9 cellular contexts compared by ENCODE assay signal in genomic region chr16:2534335-2534734, GRCh38. TPM values are rescaled to one million over a fixed set of nuclear protein-coding genes. Genes with fewer than 3 reads are reported as not detected.
A peak's percentile ranks its signal among the peaks of the same experiment; 100 is the strongest.
DNase-seq lines count a peak whose midpoint lies in the region; ATAC-seq and TF ChIP-seq lines count a peak whose summit lies in the region.
"Not testable (repeated sequence)": the region's sequence is repeated elsewhere in the genome, so short reads cannot be mapped to it uniquely, and the experiment has no call there.
"Had no signal": no experiment of that assay in that cellular context is flagged by ENCODE, and none has a peak within 500 bp of the region (broad histone marks: within the 10 kb centered on the region; RNA-seq: fewer than 3 reads in every experiment).

No MANE protein-coding gene starts in this region.

- H3K9me3 ChIP-seq in CD8-positive, alpha-beta T cell (ENCODE audit: low read length); endodermal cell (ENCODE audit: control insufficient read depth, low read length); naive thymus-derived CD4-positive, alpha-beta T cell (ENCODE audit: control insufficient read depth in 2 of 3, low read length in 3 of 3): not testable (repeated sequence)

- WGBS in endodermal cell (ENCODE audit: insufficient coverage in 1 of 2, insufficient read length in 1 of 2), 2 experiments, result 90 to 93% methylated on average over 4 to 5 of the region's 5 CpGs

- peak overlapping the region; percentile 74 for H3K27ac Mint-ChIP-seq in CD8-positive, alpha-beta T cell
- H3K27ac Mint-ChIP-seq in T-helper 1 cell treated with Interleukin-12 subunit alpha and Interleukin-12 subunit beta and Interleukin-4 antibody, amounts not matched to agents 30 μg/mL and 1 μg/mL, for 36 hours, result peak overlapping the region; percentile 73
- peak overlapping the region; percentile 72 for H3K27ac Mint-ChIP-seq in activated CD8-positive, alpha-beta memory T cell treated with anti-CD3 and anti-CD28 coated beads, Interleukin-2, amount 10 ng/mL, durations not matched to agents 7 days and 5 days
- not testable (repeated sequence) for H3K27ac Mint-ChIP-seq in activated naive CD8-positive, alpha-beta T cell; endodermal cell
- peak overlapping the region in 8 of 9 donors; percentile 22 to 99 (median 90) for H3K27ac Mint-ChIP-seq in naive thymus-derived CD4-positive, alpha-beta T cell
- H3K27ac Mint-ChIP-seq in stimulated activated effector memory CD8-positive, alpha-beta T cell treated with anti-CD3 and anti-CD28 coated beads, Interleukin-12 subunit alpha, Interleukin-12 subunit beta, amount 100 ng/mL, for 72 hours, result peak overlapping the region; percentile 48

- H3K27me3 ChIP-seq in CD8-positive, alpha-beta T cell (ENCODE audit: insufficient read depth, low read length); endodermal cell (ENCODE audit: control insufficient read depth, insufficient read depth, low read length, poor library complexity, severe bottlenecking); naive thymus-derived CD4-positive, alpha-beta T cell (ENCODE audit: control insufficient read depth in 2 of 2, insufficient read depth in 2 of 2, low read length in 2 of 2): not testable (repeated sequence)

- H3K4me1 Mint-ChIP-seq in CD8-positive, alpha-beta T cell (ENCODE audit: low read depth), result peaks cover 28% of the 10 kb centered on the region
- peaks cover 22% of the 10 kb centered on the region for H3K4me1 Mint-ChIP-seq in T-helper 1 cell treated with Interleukin-12 subunit alpha and Interleukin-12 subunit beta and Interleukin-4 antibody, amounts not matched to agents 30 μg/mL and 1 μg/mL, for 36 hours (ENCODE audit: low read depth)
- peaks cover 32% of the 10 kb centered on the region for H3K4me1 Mint-ChIP-seq in activated CD8-positive, alpha-beta memory T cell treated with anti-CD3 and anti-CD28 coated beads, Interleukin-2, amount 10 ng/mL, durations not matched to agents 7 days and 5 days
- peaks cover 23% of the 10 kb centered on the region for H3K4me1 Mint-ChIP-seq in activated naive CD8-positive, alpha-beta T cell (ENCODE audit: low read depth)
- not testable (repeated sequence) for H3K4me1 Mint-ChIP-seq in endodermal cell
- H3K4me1 Mint-ChIP-seq in naive thymus-derived CD4-positive, alpha-beta T cell, result peaks cover 9 to 45% (median 31%) of the 10 kb centered on the region in 7 donors
- peaks cover 35% of the 10 kb centered on the region for H3K4me1 Mint-ChIP-seq in stimulated activated effector memory CD8-positive, alpha-beta T cell treated with anti-CD3 and anti-CD28 coated beads, Interleukin-12 subunit alpha, Interleukin-12 subunit beta, amount 100 ng/mL, for 72 hours

- H3K36me3 ChIP-seq in CD8-positive, alpha-beta T cell (ENCODE audit: insufficient read depth, low read length); endodermal cell (ENCODE audit: control insufficient read depth, insufficient read depth, low read length); naive thymus-derived CD4-positive, alpha-beta T cell (ENCODE audit: control insufficient read depth in 2 of 3, insufficient read depth in 3 of 3, low read length in 3 of 3): not testable (repeated sequence)

- not testable (repeated sequence) for H3K27ac ChIP-seq in CD8-positive, alpha-beta T cell (ENCODE audit: low read depth, low read length); endodermal cell (ENCODE audit: low read depth, low read length); naive thymus-derived CD4-positive, alpha-beta T cell (ENCODE audit: low read depth, low read length)

- not testable (repeated sequence) for H3K4me3 ChIP-seq in CD8-positive, alpha-beta T cell (ENCODE audit: low read depth, low read length); endodermal cell (ENCODE audit: low read length); naive thymus-derived CD4-positive, alpha-beta T cell (ENCODE audit: low read length)

- not testable (repeated sequence) for H3K4me3 Mint-ChIP-seq in CD8-positive, alpha-beta T cell; T-helper 1 cell treated with Interleukin-12 subunit alpha and Interleukin-12 subunit beta and Interleukin-4 antibody, amounts not matched to agents 30 μg/mL and 1 μg/mL, for 36 hours; activated CD8-positive, alpha-beta memory T cell treated with anti-CD3 and anti-CD28 coated beads, Interleukin-2, amount 10 ng/mL, durations not matched to agents 7 days and 5 days; endodermal cell
- peak overlapping the region; percentile 68 for H3K4me3 Mint-ChIP-seq in activated naive CD8-positive, alpha-beta T cell
- H3K4me3 Mint-ChIP-seq in naive thymus-derived CD4-positive, alpha-beta T cell, result peak overlapping the region in 9 of 10 donors; percentile 66 to 99 (median 78)
- H3K4me3 Mint-ChIP-seq in stimulated activated effector memory CD8-positive, alpha-beta T cell treated with anti-CD3 and anti-CD28 coated beads, Interleukin-12 subunit alpha, Interleukin-12 subunit beta, amount 100 ng/mL, for 72 hours, result peak overlapping the region; percentile 96

- intact Hi-C loops in CD8-positive, alpha-beta T cell (cut with DNase I, micrococcal nuclease), result loop anchor here (5.0 to 10.0 kb wide), 6 partner anchors 70 to 1950 kb away; partner anchors contain the start of genes CORO7 (in 1 of the 2), CREBBP (in 1 of the 2) and ELOB (in 1 of the 2)
- intact Hi-C loops in naive thymus-derived CD4-positive, alpha-beta T cell (cut with micrococcal nuclease), result loop anchor here (5.0 to 10.0 kb wide), 4 partner anchors 312 to 750 kb away; partner anchors contain the start of genes E4F1 (in 1 of the 2), HCFC1R1 (in 1 of the 2), THOC6 (in 1 of the 2) and TNFRSF12A (in 1 of the 2)

- H3K4me1 ChIP-seq in CD8-positive, alpha-beta T cell (ENCODE audit: insufficient read depth, low read length), result peaks cover 24% of the 10 kb centered on the region
- H3K4me1 ChIP-seq in endodermal cell (ENCODE audit: control insufficient read depth, insufficient read depth, low read length), result not testable (repeated sequence)
- peaks cover 5 to 17% of the 10 kb centered on the region in 2 donors for H3K4me1 ChIP-seq in naive thymus-derived CD4-positive, alpha-beta T cell (ENCODE audit: control insufficient read depth in 2 of 2, insufficient read depth in 2 of 2, low read length in 2 of 2)

- not testable (repeated sequence) for H3K27me3 Mint-ChIP-seq in CD8-positive, alpha-beta T cell (ENCODE audit: low read depth); T-helper 1 cell treated with Interleukin-12 subunit alpha and Interleukin-12 subunit beta and Interleukin-4 antibody, amounts not matched to agents 30 μg/mL and 1 μg/mL, for 36 hours (ENCODE audit: low read depth); activated CD8-positive, alpha-beta memory T cell treated with anti-CD3 and anti-CD28 coated beads, Interleukin-2, amount 10 ng/mL, durations not matched to agents 7 days and 5 days; activated naive CD8-positive, alpha-beta T cell; naive thymus-derived CD4-positive, alpha-beta T cell
- peaks cover 11% of the 10 kb centered on the region for H3K27me3 Mint-ChIP-seq in endodermal cell (ENCODE audit: insufficient read depth)

- not testable (repeated sequence) for DNase-seq in CD8-positive, alpha-beta T cell; activated CD8-positive, alpha-beta memory T cell treated with anti-CD3 and anti-CD28 coated beads, Interleukin-2, amount 10 ng/mL, durations not matched to agents 7 days and 5 days; naive thymus-derived CD4-positive, alpha-beta T cell; stimulated activated effector memory CD8-positive, alpha-beta T cell treated with anti-CD3 and anti-CD28 coated beads, Interleukin-12 subunit alpha, Interleukin-12 subunit beta, amount 100 ng/mL, for 72 hours (ENCODE audit: low spot score in 2 of 2)
- DNase-seq in endodermal cell, result peak; percentile 40

- CTCF ChIA-PET in CD8-positive, alpha-beta T cell (lab: Charles Lee); naive thymus-derived CD4-positive, alpha-beta T cell (lab: Charles Lee): not testable (repeated sequence)
- CTCF ChIA-PET in activated CD8-positive, alpha-beta memory T cell treated with anti-CD3 and anti-CD28 coated beads, Interleukin-2, amount 10 ng/mL, durations not matched to agents 7 days and 5 days (lab: Charles Lee), result interaction anchor here (0.5 to 0.7 kb wide), 2 partner anchors 46 to 305 kb away, joined by 3 read pairs; no protein-coding TSS in a partner anchor

- not testable (repeated sequence) for H3K9me3 Mint-ChIP-seq in CD8-positive, alpha-beta T cell; T-helper 1 cell treated with Interleukin-12 subunit alpha and Interleukin-12 subunit beta and Interleukin-4 antibody, amounts not matched to agents 30 μg/mL and 1 μg/mL, for 36 hours; activated CD8-positive, alpha-beta memory T cell treated with anti-CD3 and anti-CD28 coated beads, Interleukin-2, amount 10 ng/mL, durations not matched to agents 7 days and 5 days (ENCODE audit: low read depth); activated naive CD8-positive, alpha-beta T cell (ENCODE audit: low read depth); endodermal cell; naive thymus-derived CD4-positive, alpha-beta T cell; stimulated activated effector memory CD8-positive, alpha-beta T cell treated with anti-CD3 and anti-CD28 coated beads, Interleukin-12 subunit alpha, Interleukin-12 subunit beta, amount 100 ng/mL, for 72 hours

- not testable (repeated sequence) for TF ChIP-seq CTCF in CD8-positive, alpha-beta T cell (IDR thresholded peaks at IDR 0.05); endodermal cell (conservative IDR thresholded peaks at IDR 0.05)

- not testable (repeated sequence) for H3K9ac ChIP-seq in endodermal cell (ENCODE audit: extremely low read depth, low read length, poor library complexity, severe bottlenecking)

- not testable (repeated sequence) for ATAC-seq in CD8-positive, alpha-beta T cell; activated CD8-positive, alpha-beta memory T cell treated with anti-CD3 and anti-CD28 coated beads, Interleukin-2, amount 10 ng/mL, durations not matched to agents 7 days and 5 days; naive thymus-derived CD4-positive, alpha-beta T cell; stimulated activated effector memory CD8-positive, alpha-beta T cell treated with anti-CD3 and anti-CD28 coated beads, Interleukin-12 subunit alpha, Interleukin-12 subunit beta, amount 100 ng/mL, for 72 hours

- POLR2A ChIA-PET in CD8-positive, alpha-beta T cell (lab: Charles Lee), result interaction anchor here (1.4 kb wide), 1 partner anchor 14 kb away, joined by 5 read pairs; no protein-coding TSS in a partner anchor
- POLR2A ChIA-PET in naive thymus-derived CD4-positive, alpha-beta T cell (lab: Charles Lee), result interaction anchor here (5.0 to 6.0 kb wide), 2 partner anchors 14 to 20 kb away, joined by 33 to 83 read pairs; partner anchors contain the start of genes AMDHD2 and ATP6V0C

- H3K36me3 Mint-ChIP-seq in CD8-positive, alpha-beta T cell, result peaks cover 18% of the 10 kb centered on the region
- H3K36me3 Mint-ChIP-seq in T-helper 1 cell treated with Interleukin-12 subunit alpha and Interleukin-12 subunit beta and Interleukin-4 antibody, amounts not matched to agents 30 μg/mL and 1 μg/mL, for 36 hours (ENCODE audit: low read depth); activated CD8-positive, alpha-beta memory T cell treated with anti-CD3 and anti-CD28 coated beads, Interleukin-2, amount 10 ng/mL, durations not matched to agents 7 days and 5 days; activated naive CD8-positive, alpha-beta T cell; endodermal cell (ENCODE audit: low read depth); naive thymus-derived CD4-positive, alpha-beta T cell: not testable (repeated sequence)
- H3K36me3 Mint-ChIP-seq in stimulated activated effector memory CD8-positive, alpha-beta T cell treated with anti-CD3 and anti-CD28 coated beads, Interleukin-12 subunit alpha, Interleukin-12 subunit beta, amount 100 ng/mL, for 72 hours, result peaks cover 28% of the 10 kb centered on the region

RNA-seq across cellular contexts. Expression of gene CEMP1, which starts 3.1 kb away (rescaled TPM):
- total RNA-seq in CD8-positive, alpha-beta T cell, result under 1 TPM; 0.46 to 0.47 TPM
- not detected for total RNA-seq in activated CD8-positive, alpha-beta memory T cell treated with anti-CD3 and anti-CD28 coated beads, Interleukin-2, amount 10 ng/mL, durations not matched to agents 7 days and 5 days
- total RNA-seq in endodermal cell, result under 1 TPM in 1 of 2 donors, not detected in 1; 0.24 TPM
- polyA plus RNA-seq in endodermal cell (2013, experiment 1 of 2), result not detected
- not detected for polyA plus RNA-seq in endodermal cell (2013, experiment 2 of 2)
- 1 to 10 TPM in 3 of 5 experiments, not detected in 2; 1.4 to 3.3 (median 2.8) TPM for total RNA-seq in naive thymus-derived CD4-positive, alpha-beta T cell
- polyA plus RNA-seq in naive thymus-derived CD4-positive, alpha-beta T cell, result 1 to 10 TPM; 3.7 to 7.3 TPM
- polyA plus RNA-seq: AG04450, BJ had no signal

RNA-seq across cellular contexts. Expression of gene PDPK1, which starts 3.5 kb away (rescaled TPM):
- total RNA-seq in CD8-positive, alpha-beta T cell, result 10 to 100 TPM; 42.3 to 49.2 TPM
- 10 to 100 TPM; 40.3 to 45.1 TPM for total RNA-seq in activated CD8-positive, alpha-beta memory T cell treated with anti-CD3 and anti-CD28 coated beads, Interleukin-2, amount 10 ng/mL, durations not matched to agents 7 days and 5 days
- total RNA-seq in endodermal cell, result 10 to 100 TPM; 29.2 to 30.3 TPM
- polyA plus RNA-seq in endodermal cell (2013, experiment 1 of 2), result 19.6 TPM
- 19.3 TPM for polyA plus RNA-seq in endodermal cell (2013, experiment 2 of 2)
- total RNA-seq in naive thymus-derived CD4-positive, alpha-beta T cell, result 10 to 100 TPM; 52.2 to 71.5 (median 58.3) TPM
- polyA plus RNA-seq in naive thymus-derived CD4-positive, alpha-beta T cell, result 10 to 100 TPM; 30.7 to 43.5 TPM

RNA-seq across cellular contexts. Expression of gene AMDHD2, which starts 14.2 kb away (rescaled TPM):
- total RNA-seq in CD8-positive, alpha-beta T cell, result 100 to 1,000 TPM; 212 to 226 TPM
- 10 to 100 TPM; 52.5 to 54.2 TPM for total RNA-seq in activated CD8-positive, alpha-beta memory T cell treated with anti-CD3 and anti-CD28 coated beads, Interleukin-2, amount 10 ng/mL, durations not matched to agents 7 days and 5 days
- 10 to 100 TPM; 74.6 to 82.2 TPM for total RNA-seq in endodermal cell
- 24.8 TPM for polyA plus RNA-seq in endodermal cell (2013, experiment 1 of 2)
- 19.3 TPM for polyA plus RNA-seq in endodermal cell (2013, experiment 2 of 2)
- total RNA-seq in naive thymus-derived CD4-positive, alpha-beta T cell, result 100 to 1,000 TPM in 4 of 5 experiments, 10 to 100 TPM in 1; 60.0 to 258 (median 112) TPM
- polyA plus RNA-seq in naive thymus-derived CD4-positive, alpha-beta T cell, result 10 to 100 TPM; 15.0 to 22.5 TPM

RNA-seq across cellular contexts. Expression of gene ATP6V0C, which starts 20.6 kb away (rescaled TPM):
- 100 to 1,000 TPM; 260 TPM for total RNA-seq in CD8-positive, alpha-beta T cell
- total RNA-seq in activated CD8-positive, alpha-beta memory T cell treated with anti-CD3 and anti-CD28 coated beads, Interleukin-2, amount 10 ng/mL, durations not matched to agents 7 days and 5 days, result 100 to 1,000 TPM; 104 to 121 TPM
- 100 to 1,000 TPM; 176 to 180 TPM for total RNA-seq in endodermal cell
- polyA plus RNA-seq in endodermal cell (2013, experiment 1 of 2), result 220 TPM
- polyA plus RNA-seq in endodermal cell (2013, experiment 2 of 2), result 207 TPM
- 100 to 1,000 TPM in 4 of 5 experiments, 10 to 100 TPM in 1; 98.2 to 303 (median 113) TPM for total RNA-seq in naive thymus-derived CD4-positive, alpha-beta T cell
- 10 to 100 TPM; 76.5 to 96.9 TPM for polyA plus RNA-seq in naive thymus-derived CD4-positive, alpha-beta T cell

RNA-seq across cellular contexts. Expression of gene TBC1D24, which starts 59.4 kb away (rescaled TPM):
- total RNA-seq in CD8-positive, alpha-beta T cell, result 1 to 10 TPM; 2.8 to 3.8 TPM
- total RNA-seq in activated CD8-positive, alpha-beta memory T cell treated with anti-CD3 and anti-CD28 coated beads, Interleukin-2, amount 10 ng/mL, durations not matched to agents 7 days and 5 days, result 10 to 100 TPM; 18.7 to 23.3 TPM
- total RNA-seq in endodermal cell, result 10 to 100 TPM; 15.7 to 19.4 TPM
- 9.0 TPM for polyA plus RNA-seq in endodermal cell (2013, experiment 1 of 2)
- polyA plus RNA-seq in endodermal cell (2013, experiment 2 of 2), result 9.4 TPM
- total RNA-seq in naive thymus-derived CD4-positive, alpha-beta T cell, result 10 to 100 TPM in 2 of 5 experiments, 1 to 10 TPM in 3; 5.4 to 13.5 (median 9.2) TPM
- polyA plus RNA-seq in naive thymus-derived CD4-positive, alpha-beta T cell, result 1 to 10 TPM; 1.7 to 2.5 TPM
